Comparison of ENCODE assay signal across 8 cellular contexts in the genomic region with DNA sequence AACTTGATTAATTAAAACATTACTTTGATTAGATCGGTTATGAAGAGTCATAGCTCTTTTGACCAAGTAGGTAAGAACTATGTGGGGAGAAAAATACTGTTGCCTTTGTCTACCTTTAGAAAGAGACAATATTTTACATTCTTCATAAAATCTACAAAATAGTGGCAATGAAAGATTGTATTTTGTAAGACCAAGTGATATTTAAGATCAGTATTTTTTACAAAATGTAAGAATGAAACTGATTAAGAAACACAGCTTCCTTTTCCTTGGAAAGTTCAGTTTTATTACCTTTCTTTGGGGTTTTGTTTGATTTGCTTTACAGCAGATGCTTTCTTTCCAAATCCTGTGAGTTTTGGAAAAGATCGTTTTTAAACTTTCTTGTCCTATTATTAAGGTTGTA.
DNase-seq lines count a peak whose midpoint lies in the region; ATAC-seq and TF ChIP-seq lines count a peak whose summit lies in the region.

No MANE protein-coding gene starts in this region.

- H3K27me3 ChIP-seq in CD8-positive, alpha-beta T cell (ENCODE audit: insufficient read depth, low read length), result no peaks in the 10 kb centered on the region

- no peaks in the 10 kb centered on the region for H3K36me3 ChIP-seq in CD8-positive, alpha-beta T cell (ENCODE audit: insufficient read depth, low read length)

- intact Hi-C loops in CD8-positive, alpha-beta T cell (cut with DNase I, micrococcal nuclease), result loop anchor here (1.0 to 10.0 kb wide), 13 partner anchors 13 to 857 kb away; a partner anchor contains a TSS

- H3K9me3 Mint-ChIP-seq in CD8-positive, alpha-beta T cell, result no peaks in the 10 kb centered on the region
- H3K9me3 Mint-ChIP-seq in nephron progenitor cell, result peaks cover 16% of the 10 kb centered on the region

- POLR2A ChIA-PET in CD8-positive, alpha-beta T cell (lab: Charles Lee), result no interaction called here

- H3K27ac Mint-ChIP-seq in CD8-positive, alpha-beta T cell, result peak overlapping the region; percentile 98
- peak overlapping the region; percentile 100 for H3K27ac Mint-ChIP-seq in nephron progenitor cell

- ATAC-seq in CD8-positive, alpha-beta T cell, result no peak
- ATAC-seq in HG02759 (IDR thresholded peaks at IDR 0.05; ENCODE audit: unreplicated experiment), result no peak

- DNase-seq in CD8-positive, alpha-beta T cell, result no peak
- DNase-seq in MV-4-11 (lab: John Stamatoyannopoulos, UW), result peak; percentile 31
- DNase-seq in dermis blood vessel endothelial cell, result peak; percentile 4
- no peak for DNase-seq in nephron progenitor cell
- no peak for DNase-seq in stimulated activated naive CD4-positive, alpha-beta T cell (lab: John Stamatoyannopoulos, UW)
- DNase-seq in NCI-H2227 treated with DMSO at 0.1 percent for 48 hours (lab: John Stamatoyannopoulos, UW), result no peak
- no peak for DNase-seq in NCI-H748 treated with DMSO at 0.1 percent for 48 hours (lab: John Stamatoyannopoulos, UW)

- peaks cover 23% of the 10 kb centered on the region for H3K36me3 Mint-ChIP-seq in CD8-positive, alpha-beta T cell
- peaks cover 43% of the 10 kb centered on the region for H3K36me3 Mint-ChIP-seq in nephron progenitor cell (ENCODE audit: low read depth)

- no peak for TF ChIP-seq CTCF in CD8-positive, alpha-beta T cell (IDR thresholded peaks at IDR 0.05)
- TF ChIP-seq CTCF in nephron progenitor cell (IDR thresholded peaks at IDR 0.05), result no peak

- H3K4me1 Mint-ChIP-seq in CD8-positive, alpha-beta T cell (ENCODE audit: low read depth), result peaks cover 64% of the 10 kb centered on the region
- peaks cover 53% of the 10 kb centered on the region for H3K4me1 Mint-ChIP-seq in nephron progenitor cell

- H3K9me3 ChIP-seq in CD8-positive, alpha-beta T cell (ENCODE audit: low read length), result no peaks in the 10 kb centered on the region

- peaks cover 48% of the 10 kb centered on the region for H3K4me1 ChIP-seq in CD8-positive, alpha-beta T cell (ENCODE audit: insufficient read depth, low read length)

- H3K4me3 ChIP-seq in CD8-positive, alpha-beta T cell (ENCODE audit: low read depth, low read length), result peak overlapping the region; percentile 85

- CTCF ChIA-PET in CD8-positive, alpha-beta T cell (lab: Charles Lee), result no interaction called here

- peak overlapping the region; percentile 94 for H3K27ac ChIP-seq in CD8-positive, alpha-beta T cell (ENCODE audit: low read depth, low read length)

- H3K4me3 Mint-ChIP-seq in CD8-positive, alpha-beta T cell, result peak overlapping the region; percentile 97
- H3K4me3 Mint-ChIP-seq in nephron progenitor cell, result peak overlapping the region; percentile 99

- no peaks in the 10 kb centered on the region for H3K27me3 Mint-ChIP-seq in CD8-positive, alpha-beta T cell (ENCODE audit: low read depth)
- H3K27me3 Mint-ChIP-seq in nephron progenitor cell (ENCODE audit: low read depth, poor library complexity), result no peaks in the 10 kb centered on the region

Comparison
In these comparisons a context has a peak if more than half of its experiments do, and no peak if none do; other contexts are left out.
1. DNase-seq: peak in MV-4-11 (single experiment) and dermis blood vessel endothelial cell (single experiment); none in CD8-positive, alpha-beta T cell (0 of 7), nephron progenitor cell (single experiment), stimulated activated naive CD4-positive, alpha-beta T cell (0 of 6), NCI-H2227 treated with DMSO at 0.1 percent for 48 hours (single experiment) and NCI-H748 treated with DMSO at 0.1 percent for 48 hours (single experiment).